ENCODE assay signal across 8 cellular contexts in genomic region chr1:153922076-153922837, GRCh38. TPM values are rescaled to one million over a fixed set of nuclear protein-coding genes. Genes with fewer than 3 reads are reported as not detected.
A peak's percentile ranks its signal among the peaks of the same experiment; 100 is the strongest.
DNase-seq lines count a peak whose midpoint lies in the region; ATAC-seq and TF ChIP-seq lines count a peak whose summit lies in the region.

No MANE protein-coding gene starts in this region.

- H3K27ac ChIP-seq in right cardiac atrium (ENCODE audit: low read length) (peak overlapping the region; percentile 65), gastrocnemius medialis (peak overlapping the region; percentile 98 to 99 (median 98))

- H3K9me3 ChIP-seq in NT2/D1 (ENCODE audit: insufficient read depth, low read length), result no peaks in the 10 kb centered on the region
- no peaks in the 10 kb centered on the region for H3K9me3 ChIP-seq in right cardiac atrium (ENCODE audit: control insufficient read depth, low read length)
- H3K9me3 ChIP-seq in gastrocnemius medialis, result no peaks in the 10 kb centered on the region

- peak overlapping the region; percentile 82 for H3K4me3 Mint-ChIP-seq in activated naive CD4-positive, alpha-beta T cell treated with anti-CD3 and anti-CD28 coated beads, Interleukin-2, amount 10 ng/mL, durations not matched to agents 7 days and 5 days

- in situ Hi-C loops in gastrocnemius medialis (cut with MboI; ENCODE audit: low sequenced_read_pairs in 4 of 4), result loop anchor here (10.0 to 25.0 kb wide), 2 partner anchors 63 to 110 kb away; partner anchors contain the start of gene RAB13 (in 1 of the 4)

- TF ChIP-seq POLR2A in gastrocnemius medialis (IDR thresholded peaks at IDR 0.05), result no peak

- H3K9me3 Mint-ChIP-seq in activated naive CD4-positive, alpha-beta T cell treated with anti-CD3 and anti-CD28 coated beads, Interleukin-2, amount 10 ng/mL, durations not matched to agents 7 days and 5 days, result no peaks in the 10 kb centered on the region

- under 1% methylated on average over 60 of the region's 68 CpGs for WGBS in right cardiac atrium

- TF ChIP-seq CTCF in gastrocnemius medialis (IDR thresholded peaks at IDR 0.05 in 4 of 5, conservative IDR thresholded peaks at IDR 0.05 in 1 of 5), result peak in 1 of 5 experiments; percentile 25

- CTCF ChIA-PET in activated naive CD4-positive, alpha-beta T cell treated with anti-CD3 and anti-CD28 coated beads, Interleukin-2, amount 10 ng/mL, durations not matched to agents 7 days and 5 days (lab: Charles Lee), result interaction anchor here (0.5 to 4.7 kb wide), 10 partner anchors 11 to 125 kb away, joined by 3 to 23 read pairs (median 4); partner anchors contain the start of genes DENND4B and RAB13

- peak overlapping the region; percentile 96 for H3K27ac Mint-ChIP-seq in activated naive CD4-positive, alpha-beta T cell treated with anti-CD3 and anti-CD28 coated beads, Interleukin-2, amount 10 ng/mL, durations not matched to agents 7 days and 5 days

- intact Hi-C loops in right cardiac atrium (cut with DNase I), result loop anchor here in 3 of 4 donors (5.0 to 10.0 kb wide), 3 partner anchors 97 to 127 kb away; no protein-coding TSS in a partner anchor
- intact Hi-C loops in gastrocnemius medialis (cut with DNase I; ENCODE audit: low total_unique reads), result loop anchor here (5.0 kb wide), 3 partner anchors 65 to 125 kb away; partner anchors contain the start of gene RAB13

- peaks cover 4% of the 10 kb centered on the region for H3K4me1 ChIP-seq in NT2/D1 (ENCODE audit: insufficient read depth, insufficient read length)
- H3K4me1 ChIP-seq in right cardiac atrium (ENCODE audit: control insufficient read depth, insufficient read depth, low read length), result peaks cover 11% of the 10 kb centered on the region
- peaks cover 47 to 50% of the 10 kb centered on the region in 2 donors for H3K4me1 ChIP-seq in gastrocnemius medialis

- H3K36me3 ChIP-seq in NT2/D1 (ENCODE audit: insufficient read depth, insufficient read length, low read length) (peaks cover 22% of the 10 kb centered on the region), gastrocnemius medialis (no peaks in the 10 kb centered on the region)

- H3K36me3 Mint-ChIP-seq in activated naive CD4-positive, alpha-beta T cell treated with anti-CD3 and anti-CD28 coated beads, Interleukin-2, amount 10 ng/mL, durations not matched to agents 7 days and 5 days, result peaks cover 17% of the 10 kb centered on the region

- H3K9ac ChIP-seq in NT2/D1 (ENCODE audit: insufficient read length, low read depth), result peak overlapping the region; percentile 94

- ATAC-seq in GM18873 (IDR thresholded peaks at IDR 0.05; ENCODE audit: low FRiP score, unreplicated experiment), result peak; percentile 10
- peak; percentile 27 for ATAC-seq in HG03103 (IDR thresholded peaks at IDR 0.05; ENCODE audit: low read depth, unreplicated experiment)
- ATAC-seq in right cardiac atrium, result peak; percentile 14 to 42
- ATAC-seq in gastrocnemius medialis, result peak; percentile 22 to 26

- no peaks in the 10 kb centered on the region for H3K27me3 ChIP-seq in NT2/D1 (ENCODE audit: insufficient read depth, insufficient read length)
- no peaks in the 10 kb centered on the region for H3K27me3 ChIP-seq in right cardiac atrium (ENCODE audit: control insufficient read depth, insufficient read depth)
- H3K27me3 ChIP-seq in gastrocnemius medialis, result no peaks in the 10 kb centered on the region

- H3K4me3 ChIP-seq in NT2/D1 (ENCODE audit: insufficient read length, low read depth) (peak overlapping the region; percentile 81), right cardiac atrium (ENCODE audit: low read length) (peak overlapping the region; percentile 72), gastrocnemius medialis (peak overlapping the region; percentile 56 to 93 (median 89))

- peaks cover 54% of the 10 kb centered on the region for H3K4me1 Mint-ChIP-seq in activated naive CD4-positive, alpha-beta T cell treated with anti-CD3 and anti-CD28 coated beads, Interleukin-2, amount 10 ng/mL, durations not matched to agents 7 days and 5 days

- H3K27me3 Mint-ChIP-seq in activated naive CD4-positive, alpha-beta T cell treated with anti-CD3 and anti-CD28 coated beads, Interleukin-2, amount 10 ng/mL, durations not matched to agents 7 days and 5 days, result peaks cover 6% of the 10 kb centered on the region

- DNase-seq in CMK (ENCODE audit: low read depth) (peak; percentile 76), NT2/D1 (ENCODE audit: low read depth, low spot score) (peak; percentile 75), right cardiac atrium (peak; percentile 41 to 75 (median 53)), gastrocnemius medialis (peak in 1 of 2 donors; percentile 51), OCI-M2 (lab: John Stamatoyannopoulos, UW; ENCODE audit: unreplicated experiment) (no peak)
- DNase-seq in activated naive CD4-positive, alpha-beta T cell treated with anti-CD3 and anti-CD28 coated beads, Interleukin-2, amount 10 ng/mL, durations not matched to agents 7 days and 5 days, result peak; percentile 75

RNA-seq across cellular contexts. Expression of gene GATAD2B, which starts 0.5 kb away (rescaled TPM):
- 10 to 100 TPM; 35.8 to 50.1 (median 42.6) TPM for total RNA-seq in right cardiac atrium
- polyA plus RNA-seq in right cardiac atrium, result 7.2 TPM
- 10 to 100 TPM; 22.0 to 40.7 (median 28.1) TPM for total RNA-seq in gastrocnemius medialis

RNA-seq across cellular contexts. Expression of gene DENND4B, which starts 24.3 kb away (rescaled TPM):
- total RNA-seq in right cardiac atrium, result 10 to 100 TPM; 40.6 to 48.7 (median 41.7) TPM
- polyA plus RNA-seq in right cardiac atrium, result 32.0 TPM
- total RNA-seq in gastrocnemius medialis, result 10 to 100 TPM; 38.0 to 45.8 (median 40.1) TPM

RNA-seq across cellular contexts. Expression of gene CRTC2, which starts 36.2 kb away (rescaled TPM):
- total RNA-seq in right cardiac atrium (10 to 100 TPM; 23.4 to 32.8 (median 26.2) TPM), gastrocnemius medialis (10 to 100 TPM; 17.4 to 27.1 (median 23.3) TPM)
- 26.9 TPM for polyA plus RNA-seq in right cardiac atrium

RNA-seq across cellular contexts. Expression of gene SLC39A1, which starts 41.1 kb away (rescaled TPM):
- total RNA-seq in right cardiac atrium, result 10 to 100 TPM; 61.2 to 71.4 (median 65.1) TPM
- 61.3 TPM for polyA plus RNA-seq in right cardiac atrium
- total RNA-seq in gastrocnemius medialis, result 10 to 100 TPM; 37.1 to 63.2 (median 47.9) TPM

RNA-seq across cellular contexts. Expression of gene CREB3L4, which starts 45.4 kb away (rescaled TPM):
- 1 to 10 TPM; 4.3 to 6.0 (median 4.8) TPM for total RNA-seq in right cardiac atrium
- 6.0 TPM for polyA plus RNA-seq in right cardiac atrium
- 1 to 10 TPM; 4.5 to 7.9 (median 5.7) TPM for total RNA-seq in gastrocnemius medialis
